In genomic region chr4:98143001-98143899, GRCh38 we compare ENCODE assay signal across 8 cellular contexts. TPM values are rescaled to one million over a fixed set of nuclear protein-coding genes. Genes with fewer than 3 reads are reported as not detected.
DNase-seq lines count a peak whose midpoint lies in the region; ATAC-seq and TF ChIP-seq lines count a peak whose summit lies in the region.

Gene STPG2 (minus strand): TSS chr4:98143476.

- peak; percentile 16 to 61 for TF ChIP-seq RAD21 in liver (IDR thresholded peaks at IDR 0.05)

- peak within 1 kb of the TSS; percentile 85 to 95 for H3K27ac ChIP-seq in liver (ENCODE audit: low read depth in 1 of 2, low read length in 2 of 2)

- peak within 1 kb of the TSS; percentile 82 for H3K4me3 ChIP-seq in BE2C (ENCODE audit: low read depth, low read length)
- H3K4me3 ChIP-seq in liver (ENCODE audit: low read depth in 1 of 3, low read length in 3 of 3) = peak within 1 kb of the TSS; percentile 62 to 86 (median 77)

- 5% methylated on average over 44 of the region's 44 CpGs for WGBS in liver

- H3K36me3 ChIP-seq in BE2C = no peaks in the 10 kb centered on the region
- no peaks in the 10 kb centered on the region for H3K36me3 ChIP-seq in liver (ENCODE audit: control insufficient read depth in 4 of 4, insufficient read depth in 3 of 4, low read depth in 1 of 4, low read length in 3 of 4)

- H3K9me3 ChIP-seq in BE2C (no peaks in the 10 kb centered on the region), liver (ENCODE audit: control insufficient read depth in 4 of 4, low read length in 3 of 4) (no peaks in the 10 kb centered on the region)

- H3K4me1 ChIP-seq in BE2C = peaks cover 4% of the 10 kb centered on the region
- peaks cover 0 to 9% (median 6%) of the 10 kb centered on the region in 4 donors for H3K4me1 ChIP-seq in liver (ENCODE audit: control insufficient read depth in 4 of 4, insufficient read depth in 4 of 4, low read length in 3 of 4)

- peaks cover 12% of the 10 kb centered on the region; the same call in 1 of the 2 replicates for H3K27me3 ChIP-seq in BE2C
- no peaks in the 10 kb centered on the region for H3K27me3 ChIP-seq in liver (ENCODE audit: control insufficient read depth in 4 of 4, insufficient read depth in 4 of 4, low read length in 3 of 4)

- TF ChIP-seq CTCF in BE2C (IDR thresholded peaks at IDR 0.05; ENCODE audit: low read depth, low read length) (peak; percentile 50), liver (IDR thresholded peaks at IDR 0.05; ENCODE audit: low read depth, low read length, missing input control) (peak; percentile 35)

- H3K9ac ChIP-seq in liver (ENCODE audit: low read depth in 1 of 2, low read length in 2 of 2) = peak within 1 kb of the TSS; percentile 71 to 88

- peak; percentile 95 for DNase-seq in BE2C
- DNase-seq in GM19238 (ENCODE audit: insufficient read length, low spot score) = peak; percentile 76
- peak; percentile 88 to 95 for DNase-seq in NCI-H526 (lab: John Stamatoyannopoulos, UW)
- DNase-seq in activated CD4-positive, alpha-beta T cell treated with anti-CD3 and anti-CD28 coated beads, Interleukin-2, amount 50 U/mL, for 4 hours = peak; percentile 93
- DNase-seq in dermis microvascular lymphatic vessel endothelial cell (ENCODE audit: low read depth in 2 of 2) = peak; percentile 33 to 70
- peak; percentile 95 for DNase-seq in stimulated activated CD4-positive, alpha-beta T cell treated with anti-CD3 and anti-CD28 coated beads, Interleukin-4, amount 100 ng/mL, for 1 hour

- peak; percentile 98 for ATAC-seq in HG03442 (IDR thresholded peaks at IDR 0.05; ENCODE audit: unreplicated experiment)

TF ChIP-seq in liver, 16 proteins besides CTCF, POLR2A, EP300 and RAD21:
- TF ChIP-seq EGR1 (IDR thresholded peaks at IDR 0.05; ENCODE audit: low read depth in 2 of 2) = peak in 1 of 2 donors; percentile 75
- TF ChIP-seq SP1 (IDR thresholded peaks at IDR 0.05) = peak; percentile 56
- TF ChIP-seq YY1 (IDR thresholded peaks at IDR 0.05) = peak; percentile 32
- TF ChIP-seq HNF4G (IDR thresholded peaks at IDR 0.05) = no peak
- TF ChIP-seq REST (IDR thresholded peaks at IDR 0.05) = peak; percentile 18
- TF ChIP-seq FOXA2 (IDR thresholded peaks at IDR 0.05) = no peak
- TF ChIP-seq TAF1 (conservative IDR thresholded peaks at IDR 0.05) = no peak
- peak; percentile 9 to 19 for TF ChIP-seq JUND (IDR thresholded peaks at IDR 0.05)
- TF ChIP-seq RXRA (IDR thresholded peaks at IDR 0.05) = no peak
- TF ChIP-seq MAX (IDR thresholded peaks at IDR 0.05) = peak; percentile 64
- TF ChIP-seq ZBTB33 (IDR thresholded peaks at IDR 0.05) = peak; percentile 25
- TF ChIP-seq HNF4A (conservative IDR thresholded peaks at IDR 0.05) = peak in 1 of 2 donors; percentile 15
- peak; percentile 69 to 91 for TF ChIP-seq GABPA (IDR thresholded peaks at IDR 0.05 in 1 of 2, conservative IDR thresholded peaks at IDR 0.05 in 1 of 2)
TF ChIP-seq in liver: peak in this region for 9.

RNA-seq across cellular contexts. Expression of gene STPG2, which starts in this region (rescaled TPM):
- not detected for polyA plus RNA-seq in BE2C (2012; ENCODE audit: insufficient read depth, insufficient read length, low read depth)
- total RNA-seq in dermis microvascular lymphatic vessel endothelial cell (0.13 TPM in 1 of 2 replicates, not detected in the other), liver (under 1 TPM; 0.05 to 0.67 TPM)
- under 1 TPM in 1 of 2 donors, not detected in 1; 0.28 TPM for polyA plus RNA-seq in liver

Comparison
In these comparisons a context has a peak if more than half of its experiments do, and no peak if none do; other contexts are left out.
1. Peak in every context shown above with its lines: DNase-seq, ATAC-seq, H3K4me3 ChIP-seq and H3K27ac ChIP-seq.
2. Peak in DNase-seq in dermis microvascular lymphatic vessel endothelial cell; RNA of the gene not detected or under 1 TPM.